1 cellular context compared by ENCODE assay signal in genomic region chr6:11393713-11394627, GRCh38.
A peak's percentile ranks its signal among the peaks of the same experiment; 100 is the strongest.
TF ChIP-seq lines count a peak whose summit lies in the region.

No MANE protein-coding gene starts in this region.

TF ChIP-seq in HepG2, 621 proteins besides CTCF, POLR2A, EP300 and RAD21 (continued from another document and continues in another):
- TF ChIP-seq ZNF572 (CRISPR knock-in tag; IDR thresholded peaks at IDR 0.05) (no peak), SMARCE1 (IDR thresholded peaks at IDR 0.05; ENCODE audit: borderline replicate concordance) (no peak), RFX3 (CRISPR knock-in tag; IDR thresholded peaks at IDR 0.05) (no peak), ZBTB37 (CRISPR knock-in tag; IDR thresholded peaks at IDR 0.05) (0 out of 2 replicates have a peak, but pooled peaks have one; percentile 6), ZBTB7A (CRISPR knock-in tag; IDR thresholded peaks at IDR 0.05) (no peak), ZNF646 (CRISPR knock-in tag; IDR thresholded peaks at IDR 0.05) (peak; percentile 43; the same call in 1 of the 2 replicates), ZNF232 (CRISPR knock-in tag; IDR thresholded peaks at IDR 0.05; ENCODE audit: borderline replicate concordance) (no peak), ZNF644 (CRISPR knock-in tag; IDR thresholded peaks at IDR 0.05; ENCODE audit: low read depth) (no peak), ZNF253 (CRISPR knock-in tag; IDR thresholded peaks at IDR 0.05; ENCODE audit: borderline replicate concordance) (no peak), ZFP41 (CRISPR knock-in tag; IDR thresholded peaks at IDR 0.05; ENCODE audit: borderline replicate concordance) (no peak), ZNF30 (CRISPR knock-in tag; IDR thresholded peaks at IDR 0.05) (no peak), JUN (CRISPR knock-in tag; IDR thresholded peaks at IDR 0.05) (no peak), ZBTB21 (CRISPR knock-in tag; IDR thresholded peaks at IDR 0.05) (no peak), ZNF263 (CRISPR knock-in tag; IDR thresholded peaks at IDR 0.05) (no peak), NR2C2 (CRISPR knock-in tag; IDR thresholded peaks at IDR 0.05; ENCODE audit: borderline replicate concordance) (no peak), PRPF4 (IDR thresholded peaks at IDR 0.05; ENCODE audit: low read depth, low read length, poor library complexity, severe bottlenecking) (peak; percentile 3), ATAD3A (CRISPR knock-in tag; IDR thresholded peaks at IDR 0.05) (no peak), HHEX (CRISPR knock-in tag; IDR thresholded peaks at IDR 0.05) (no peak), SRSF1 (optimal IDR thresholded peaks at IDR 0.05; ENCODE audit: low read depth, low read length) (no peak), ZNF383 (CRISPR knock-in tag; IDR thresholded peaks at IDR 0.05; ENCODE audit: borderline replicate concordance) (no peak), SNAPC4 (CRISPR knock-in tag; IDR thresholded peaks at IDR 0.05) (no peak; the same call in 1 of the 2 replicates), RBFOX2 (IDR thresholded peaks at IDR 0.05; ENCODE audit: low read depth, low read length) (peak; percentile 31; the same call in 1 of the 2 replicates), TGIF2 (CRISPR knock-in tag; IDR thresholded peaks at IDR 0.05) (no peak), ZNF441 (CRISPR knock-in tag; IDR thresholded peaks at IDR 0.05; ENCODE audit: borderline replicate concordance) (no peak), ZNF713 (CRISPR knock-in tag; IDR thresholded peaks at IDR 0.05) (no peak), SMC3 (IDR thresholded peaks at IDR 0.05; ENCODE audit: low read length) (no peak), ZNF431 (CRISPR knock-in tag; IDR thresholded peaks at IDR 0.05; ENCODE audit: borderline replicate concordance, low read depth) (no peak), ZBTB43 (CRISPR knock-in tag; conservative IDR thresholded peaks at IDR 0.05) (no peak), MTF2 (CRISPR knock-in tag; IDR thresholded peaks at IDR 0.05; ENCODE audit: borderline replicate concordance) (no peak), GABPA (IDR thresholded peaks at IDR 0.05; ENCODE audit: low read depth, low read length) (no peak), GABPA (CRISPR knock-in tag; IDR thresholded peaks at IDR 0.05; ENCODE audit: low read depth) (no peak), HNRNPH1 (optimal IDR thresholded peaks at IDR 0.05; ENCODE audit: low read depth, low read length) (no peak), KLF13 (CRISPR knock-in tag; IDR thresholded peaks at IDR 0.05) (no peak), ZNF724P (CRISPR knock-in tag; IDR thresholded peaks at IDR 0.05; ENCODE audit: borderline replicate concordance) (no peak), CC2D1A (CRISPR knock-in tag; IDR thresholded peaks at IDR 0.05) (0 out of 2 replicates have a peak, but pooled peaks have one; percentile 1), BRCA1 (CRISPR knock-in tag; IDR thresholded peaks at IDR 0.05) (no peak), PCBP1 (IDR thresholded peaks at IDR 0.05; ENCODE audit: borderline replicate concordance, low read depth, low read length) (no peak), ZNF782 (CRISPR knock-in tag; IDR thresholded peaks at IDR 0.05; ENCODE audit: borderline replicate concordance) (no peak), ELF3 (CRISPR knock-in tag; IDR thresholded peaks at IDR 0.05) (0 out of 2 replicates have a peak, but pooled peaks have one; percentile 37), AKAP8 (CRISPR knock-in tag; IDR thresholded peaks at IDR 0.05) (no peak), MLX (CRISPR knock-in tag; IDR thresholded peaks at IDR 0.05) (no peak), NFIC (IDR thresholded peaks at IDR 0.05; ENCODE audit: low read length) (no peak)
- TF ChIP-seq, protein P1, sequence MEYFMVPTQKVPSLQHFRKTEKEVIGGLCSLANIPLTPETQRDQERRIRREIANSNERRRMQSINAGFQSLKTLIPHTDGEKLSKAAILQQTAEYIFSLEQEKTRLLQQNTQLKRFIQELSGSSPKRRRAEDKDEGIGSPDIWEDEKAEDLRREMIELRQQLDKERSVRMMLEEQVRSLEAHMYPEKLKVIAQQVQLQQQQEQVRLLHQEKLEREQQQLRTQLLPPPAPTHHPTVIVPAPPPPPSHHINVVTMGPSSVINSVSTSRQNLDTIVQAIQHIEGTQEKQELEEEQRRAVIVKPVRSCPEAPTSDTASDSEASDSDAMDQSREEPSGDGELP (IDR thresholded peaks at IDR 0.05; ENCODE audit: borderline replicate concordance, low read depth) = no peak
- TF ChIP-seq, protein P2, sequence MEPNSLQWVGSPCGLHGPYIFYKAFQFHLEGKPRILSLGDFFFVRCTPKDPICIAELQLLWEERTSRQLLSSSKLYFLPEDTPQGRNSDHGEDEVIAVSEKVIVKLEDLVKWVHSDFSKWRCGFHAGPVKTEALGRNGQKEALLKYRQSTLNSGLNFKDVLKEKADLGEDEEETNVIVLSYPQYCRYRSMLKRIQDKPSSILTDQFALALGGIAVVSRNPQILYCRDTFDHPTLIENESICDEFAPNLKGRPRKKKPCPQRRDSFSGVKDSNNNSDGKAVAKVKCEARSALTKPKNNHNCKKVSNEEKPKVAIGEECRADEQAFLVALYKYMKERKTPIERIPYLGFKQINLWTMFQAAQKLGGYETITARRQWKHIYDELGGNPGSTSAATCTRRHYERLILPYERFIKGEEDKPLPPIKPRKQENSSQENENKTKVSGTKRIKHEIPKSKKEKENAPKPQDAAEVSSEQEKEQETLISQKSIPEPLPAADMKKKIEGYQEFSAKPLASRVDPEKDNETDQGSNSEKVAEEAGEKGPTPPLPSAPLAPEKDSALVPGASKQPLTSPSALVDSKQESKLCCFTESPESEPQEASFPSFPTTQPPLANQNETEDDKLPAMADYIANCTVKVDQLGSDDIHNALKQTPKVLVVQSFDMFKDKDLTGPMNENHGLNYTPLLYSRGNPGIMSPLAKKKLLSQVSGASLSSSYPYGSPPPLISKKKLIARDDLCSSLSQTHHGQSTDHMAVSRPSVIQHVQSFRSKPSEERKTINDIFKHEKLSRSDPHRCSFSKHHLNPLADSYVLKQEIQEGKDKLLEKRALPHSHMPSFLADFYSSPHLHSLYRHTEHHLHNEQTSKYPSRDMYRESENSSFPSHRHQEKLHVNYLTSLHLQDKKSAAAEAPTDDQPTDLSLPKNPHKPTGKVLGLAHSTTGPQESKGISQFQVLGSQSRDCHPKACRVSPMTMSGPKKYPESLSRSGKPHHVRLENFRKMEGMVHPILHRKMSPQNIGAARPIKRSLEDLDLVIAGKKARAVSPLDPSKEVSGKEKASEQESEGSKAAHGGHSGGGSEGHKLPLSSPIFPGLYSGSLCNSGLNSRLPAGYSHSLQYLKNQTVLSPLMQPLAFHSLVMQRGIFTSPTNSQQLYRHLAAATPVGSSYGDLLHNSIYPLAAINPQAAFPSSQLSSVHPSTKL (CRISPR knock-in tag; IDR thresholded peaks at IDR 0.05) = no peak
- TF ChIP-seq, protein P3, sequence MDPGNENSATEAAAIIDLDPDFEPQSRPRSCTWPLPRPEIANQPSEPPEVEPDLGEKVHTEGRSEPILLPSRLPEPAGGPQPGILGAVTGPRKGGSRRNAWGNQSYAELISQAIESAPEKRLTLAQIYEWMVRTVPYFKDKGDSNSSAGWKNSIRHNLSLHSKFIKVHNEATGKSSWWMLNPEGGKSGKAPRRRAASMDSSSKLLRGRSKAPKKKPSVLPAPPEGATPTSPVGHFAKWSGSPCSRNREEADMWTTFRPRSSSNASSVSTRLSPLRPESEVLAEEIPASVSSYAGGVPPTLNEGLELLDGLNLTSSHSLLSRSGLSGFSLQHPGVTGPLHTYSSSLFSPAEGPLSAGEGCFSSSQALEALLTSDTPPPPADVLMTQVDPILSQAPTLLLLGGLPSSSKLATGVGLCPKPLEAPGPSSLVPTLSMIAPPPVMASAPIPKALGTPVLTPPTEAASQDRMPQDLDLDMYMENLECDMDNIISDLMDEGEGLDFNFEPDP (CRISPR knock-in tag; conservative IDR thresholded peaks at IDR 0.05) = 0 out of 2 replicates have a peak, but pooled peaks have one; percentile 9
